In genomic region chr2:55009277-55010055, GRCh38 we compare ENCODE assay signal across 8 cellular contexts. TPM values are rescaled to one million over a fixed set of nuclear protein-coding genes. Genes with fewer than 3 reads are reported as not detected.
DNase-seq lines count a peak whose midpoint lies in the region; ATAC-seq and TF ChIP-seq lines count a peak whose summit lies in the region.

No MANE protein-coding gene starts in this region.

- H3K4me1 ChIP-seq in DOHH2 (ENCODE audit: control insufficient read depth, low read length), result peaks cover 46% of the 10 kb centered on the region

- H3F3A ChIP-seq in DOHH2 (ENCODE audit: control insufficient read depth, insufficient read depth), result 0 out of 2 replicates have a peak, but pooled peaks cover 3% of the 10 kb centered on the region
- H3F3A ChIP-seq in neural cell (ENCODE audit: insufficient read depth, low read length, poor library complexity, severe bottlenecking), result no peaks in the 10 kb centered on the region

- in situ Hi-C loops in astrocyte of the cerebellum (cut with HindIII; ENCODE audit: low sequenced_read_pairs), result no loop called here

- H3K27me3 ChIP-seq in DOHH2 (ENCODE audit: control insufficient read depth, low read length) (no peaks in the 10 kb centered on the region), neural cell (ENCODE audit: insufficient read depth, low read depth, low read length) (no peaks in the 10 kb centered on the region)

- H3K4me3 ChIP-seq in DOHH2 (ENCODE audit: low read length) (peak overlapping the region; percentile 33; the same call in 1 of the 2 replicates), astrocyte of the cerebellum (ENCODE audit: low read depth, low read length) (peak overlapping the region; percentile 25), neural cell (ENCODE audit: low read length) (peak overlapping the region; percentile 10)

- H3K9me3 ChIP-seq in DOHH2 (ENCODE audit: control insufficient read depth, insufficient read depth, low read length), result no peaks in the 10 kb centered on the region
- H3K9me3 ChIP-seq in neural cell (ENCODE audit: low read length), result no peaks in the 10 kb centered on the region

- TF ChIP-seq CTCF in DOHH2 (IDR thresholded peaks at IDR 0.05; ENCODE audit: low read depth, low read length, poor library complexity, severe bottlenecking), result no peak
- TF ChIP-seq CTCF in astrocyte of the cerebellum (IDR thresholded peaks at IDR 0.05; ENCODE audit: low read depth, low read length, missing control alignments), result no peak
- TF ChIP-seq CTCF in neural cell (IDR thresholded peaks at IDR 0.05; ENCODE audit: poor library complexity, severe bottlenecking), result no peak

- DNase-seq in astrocyte of the cerebellum (ENCODE audit: low read depth) (no peak), NCI-H1417 (lab: John Stamatoyannopoulos, UW) (no peak), NCI-H748 (lab: John Stamatoyannopoulos, UW; ENCODE audit: unreplicated experiment) (no peak), pons (ENCODE audit: low spot score) (no peak)

- no peak for TF ChIP-seq EP300 in neural cell (conservative IDR thresholded peaks at IDR 0.05; ENCODE audit: poor library complexity, severe bottlenecking)

- H4K20me1 ChIP-seq in DOHH2 (ENCODE audit: control insufficient read depth, insufficient read depth, low read depth, low read length) (peaks cover 17% of the 10 kb centered on the region), neural cell (ENCODE audit: insufficient read depth) (peaks cover 22% of the 10 kb centered on the region)

- no peaks in the 10 kb centered on the region for H3K9me2 ChIP-seq in DOHH2 (replicated peaks; ENCODE audit: control insufficient read depth, low read length)
- H3K9me2 ChIP-seq in neural cell (ENCODE audit: insufficient read depth, low read length), result no peaks in the 10 kb centered on the region

- TF ChIP-seq RAD21 in neural cell (conservative IDR thresholded peaks at IDR 0.05), result no peak

- H2AFZ ChIP-seq in neural cell (ENCODE audit: low read depth, low read length), result no peak overlapping the region

- peak; percentile 14 for ATAC-seq in HG02840 (IDR thresholded peaks at IDR 0.05; ENCODE audit: low FRiP score, unreplicated experiment)
- ATAC-seq in esophagus mucosa, result no peak

- no peak overlapping the region for H3K9ac ChIP-seq in neural cell (ENCODE audit: low read length)

- peaks cover 96% of the 10 kb centered on the region for H3K79me2 ChIP-seq in DOHH2 (ENCODE audit: control insufficient read depth, low read length)
- H3K79me2 ChIP-seq in neural cell (replicated peaks; ENCODE audit: insufficient read depth, low read length), result peaks cover 96% of the 10 kb centered on the region

- peak overlapping the region; percentile 40 for H3K4me2 ChIP-seq in DOHH2 (ENCODE audit: low read length)
- H3K4me2 ChIP-seq in neural cell (ENCODE audit: low read length), result no peak overlapping the region

- H3K36me3 ChIP-seq in DOHH2 (ENCODE audit: control insufficient read depth, low read length), result no peaks in the 10 kb centered on the region
- peaks cover 6% of the 10 kb centered on the region for H3K36me3 ChIP-seq in neural cell (ENCODE audit: insufficient read depth, low read length)

- no peak overlapping the region for H3K27ac ChIP-seq in DOHH2 (ENCODE audit: low read depth, low read length)
- H3K27ac ChIP-seq in neural cell (ENCODE audit: low read length), result no peak overlapping the region

TF ChIP-seq in neural cell, 6 proteins besides CTCF, POLR2A, EP300 and RAD21:
- no peak for TF ChIP-seq POLR2AphosphoS5 (IDR thresholded peaks at IDR 0.05)
- TF ChIP-seq EZH2 (IDR thresholded peaks at IDR 0.05; ENCODE audit: borderline replicate concordance, insufficient read depth, low read length, poor library complexity, severe bottlenecking), result no peak
- no peak for TF ChIP-seq SMC3 (conservative IDR thresholded peaks at IDR 0.05; ENCODE audit: poor library complexity)
- TF ChIP-seq REST (IDR thresholded peaks at IDR 0.05; ENCODE audit: borderline replicate concordance), result no peak
- TF ChIP-seq TAF1 (IDR thresholded peaks at IDR 0.05; ENCODE audit: low read depth), result no peak
- TF ChIP-seq MXI1 (conservative IDR thresholded peaks at IDR 0.05; ENCODE audit: poor library complexity, severe bottlenecking), result no peak

RNA-seq across cellular contexts. Expression of gene RTN4, which starts 40.8 kb away (rescaled TPM):
- 551 and 582 TPM in 2 replicates for polyA plus RNA-seq in neural cell
- polyA minus RNA-seq in neural cell, result 580 and 667 TPM in 2 replicates
- 137 TPM for total RNA-seq in esophagus mucosa
